Comparison of ENCODE assay signal across 12 cellular contexts in genomic region chr1:184684285-184685077, GRCh38.
DNase-seq lines count a peak whose midpoint lies in the region; ATAC-seq and TF ChIP-seq lines count a peak whose summit lies in the region.
"Had no signal": no experiment of that assay in that cellular context is flagged by ENCODE, and none has a peak within 500 bp of the region (broad histone marks: within the 10 kb centered on the region; RNA-seq: fewer than 3 reads in every experiment).

No MANE protein-coding gene starts in this region.

- peaks cover 3% of the 10 kb centered on the region for H3K4me1 Mint-ChIP-seq in neural progenitor cell

- H3K9me2 ChIP-seq in DOHH2 (replicated peaks; ENCODE audit: control insufficient read depth, low read length) = no peaks in the 10 kb centered on the region

- H3K36me3 ChIP-seq in DOHH2 (ENCODE audit: control insufficient read depth, low read length) = no peaks in the 10 kb centered on the region
- no peaks in the 10 kb centered on the region for H3K36me3 ChIP-seq in mucosa of descending colon (ENCODE audit: low read depth)
- no peaks in the 10 kb centered on the region for H3K36me3 ChIP-seq in neural progenitor cell
- H3K36me3 ChIP-seq in MG63 = no peaks in the 10 kb centered on the region

- no peak overlapping the region for H3K4me3 Mint-ChIP-seq in neural progenitor cell
- H3K4me3 Mint-ChIP-seq: activated naive CD4-positive, alpha-beta T cell treated with anti-CD3 and anti-CD28 coated beads for 36 hours had no signal

- peaks cover 16% of the 10 kb centered on the region; the same call in 1 of the 2 replicates for H3K9me3 ChIP-seq in DOHH2 (ENCODE audit: control insufficient read depth, insufficient read depth, low read length)
- peaks cover 10% of the 10 kb centered on the region for H3K9me3 ChIP-seq in mucosa of descending colon
- H3K9me3 ChIP-seq in neural progenitor cell (ENCODE audit: low read depth) = no peaks in the 10 kb centered on the region
- peaks cover 11% of the 10 kb centered on the region for H3K9me3 ChIP-seq in MG63

- H3K9me3 Mint-ChIP-seq in neural progenitor cell = peaks cover 16% of the 10 kb centered on the region

- H3K27ac Mint-ChIP-seq in neural progenitor cell = no peak overlapping the region
- H3K27ac Mint-ChIP-seq: activated naive CD4-positive, alpha-beta T cell treated with anti-CD3 and anti-CD28 coated beads for 36 hours had no signal

- H4K20me1 ChIP-seq in DOHH2 (ENCODE audit: control insufficient read depth, insufficient read depth, low read depth, low read length) (no peaks in the 10 kb centered on the region), neural progenitor cell (ENCODE audit: low read depth) (no peaks in the 10 kb centered on the region)

- H3K4me2 ChIP-seq in DOHH2 (ENCODE audit: low read length) = peak overlapping the region; percentile 97
- H3K4me2 ChIP-seq in neural progenitor cell = no peak overlapping the region

- ATAC-seq in mucosa of descending colon (peak; percentile 34), GM18498 (IDR thresholded peaks at IDR 0.05; ENCODE audit: unreplicated experiment) (no peak)
- ATAC-seq: esophagus mucosa had no signal

- no peak overlapping the region for H3K9ac ChIP-seq in neural progenitor cell

- no peaks in the 10 kb centered on the region for H3F3A ChIP-seq in DOHH2 (ENCODE audit: control insufficient read depth, insufficient read depth)
- no peaks in the 10 kb centered on the region for H3F3A ChIP-seq in neural progenitor cell (ENCODE audit: low read depth)

- intact Hi-C loops in mucosa of descending colon (cut with DNase I, micrococcal nuclease) = no loop called here

- H3K36me3 Mint-ChIP-seq in neural progenitor cell = peaks cover 5% of the 10 kb centered on the region

- H3K27me3 ChIP-seq in DOHH2 (ENCODE audit: control insufficient read depth, low read length) (no peaks in the 10 kb centered on the region), neural progenitor cell (no peaks in the 10 kb centered on the region), MG63 (no peaks in the 10 kb centered on the region)

- DNase-seq in LHCN-M2 (ENCODE audit: low read depth) = peak; percentile 11
- peak; percentile 60 for DNase-seq in cerebellar cortex (ENCODE audit: low spot score)
- DNase-seq in mucosa of descending colon = peak in 1 of 3 donors; percentile 30
- no peak for DNase-seq in neural progenitor cell (ENCODE audit: low spot score)
- no peak for DNase-seq in MG63
- DNase-seq in central memory CD4-positive, alpha-beta T cell = no peak
- DNase-seq: activated naive CD4-positive, alpha-beta T cell treated with anti-CD3 and anti-CD28 coated beads for 36 hours; CD4-positive, alpha-beta memory T cell; NCI-H1694 had no signal

- H3K27me3 Mint-ChIP-seq in neural progenitor cell (ENCODE audit: insufficient read depth, low read depth) = peaks cover 5% of the 10 kb centered on the region
- H3K27me3 Mint-ChIP-seq: CD4-positive, alpha-beta memory T cell had no signal

- H3K27ac ChIP-seq in DOHH2 (ENCODE audit: low read depth, low read length) (peak overlapping the region; percentile 50), neural progenitor cell (no peak overlapping the region)

- no peaks in the 10 kb centered on the region for H3K79me2 ChIP-seq in DOHH2 (ENCODE audit: control insufficient read depth, low read length)
- no peaks in the 10 kb centered on the region for H3K79me2 ChIP-seq in neural progenitor cell (ENCODE audit: low read depth)

- H3K4me1 ChIP-seq in DOHH2 (ENCODE audit: control insufficient read depth, low read length) (peaks cover 39% of the 10 kb centered on the region), mucosa of descending colon (ENCODE audit: low read depth) (no peaks in the 10 kb centered on the region), neural progenitor cell (peaks cover 3% of the 10 kb centered on the region)

- H3K4me3 ChIP-seq in DOHH2 (ENCODE audit: low read length) (peak overlapping the region; percentile 68), mucosa of descending colon (no peak overlapping the region), neural progenitor cell (no peak overlapping the region), MG63 (no peak overlapping the region)

- no peak for TF ChIP-seq CTCF in DOHH2 (IDR thresholded peaks at IDR 0.05; ENCODE audit: low read depth, low read length, poor library complexity, severe bottlenecking)
- TF ChIP-seq CTCF in mucosa of descending colon (IDR thresholded peaks at IDR 0.05) = no peak
- no peak for TF ChIP-seq CTCF in neural progenitor cell (IDR thresholded peaks at IDR 0.05)

- no peak overlapping the region for H2AFZ ChIP-seq in neural progenitor cell (replicated peaks)

Comparison
In these comparisons a context has a peak if more than half of its experiments do, and no peak if none do; other contexts are left out.
1. DNase-seq: peak in LHCN-M2 (single experiment) and cerebellar cortex (single experiment); none in neural progenitor cell (single experiment), MG63 (single experiment) and central memory CD4-positive, alpha-beta T cell (single experiment).